ENCODE assay signal across 2 cellular contexts in genomic region chr20:10432079-10432478, GRCh38.
TF ChIP-seq lines count a peak whose summit lies in the region.

No MANE protein-coding gene starts in this region.

TF ChIP-seq in HepG2, 621 proteins besides CTCF, POLR2A, EP300 and RAD21 (continues in another document):
- TF ChIP-seq SIX4 (CRISPR knock-in tag; IDR thresholded peaks at IDR 0.05) (no peak), RBFOX2 (IDR thresholded peaks at IDR 0.05; ENCODE audit: low read depth, low read length) (peak; percentile 22; the same call in 1 of the 2 replicates), ZNF674 (CRISPR knock-in tag; IDR thresholded peaks at IDR 0.05; ENCODE audit: low read depth) (no peak), TRIM24 (CRISPR knock-in tag; IDR thresholded peaks at IDR 0.05) (no peak), YY1 (IDR thresholded peaks at IDR 0.05; ENCODE audit: insufficient read depth, insufficient replicate concordance, low read depth, low read length) (no peak), ELF1 (CRISPR knock-in tag; IDR thresholded peaks at IDR 0.05) (0 out of 2 replicates have a peak, but pooled peaks have one; percentile 9), ZSCAN9 (CRISPR knock-in tag; IDR thresholded peaks at IDR 0.05; ENCODE audit: borderline replicate concordance) (no peak), TBX2 (CRISPR knock-in tag; IDR thresholded peaks at IDR 0.05; ENCODE audit: borderline replicate concordance) (peak; percentile 56), ZNF501 (CRISPR knock-in tag; IDR thresholded peaks at IDR 0.05) (0 out of 2 replicates have a peak, but pooled peaks have one; percentile 29), SRF (IDR thresholded peaks at IDR 0.05; ENCODE audit: low read depth, low read length) (no peak), ZNF530 (CRISPR knock-in tag; IDR thresholded peaks at IDR 0.05; ENCODE audit: low read depth) (no peak), KDM5B (CRISPR knock-in tag; IDR thresholded peaks at IDR 0.05; ENCODE audit: borderline replicate concordance) (no peak), NFE2L2 (IDR thresholded peaks at IDR 0.05; ENCODE audit: low read length) (no peak), REPIN1 (CRISPR knock-in tag; IDR thresholded peaks at IDR 0.05; ENCODE audit: borderline replicate concordance, low read depth) (no peak), ZNF775 (CRISPR knock-in tag; IDR thresholded peaks at IDR 0.05; ENCODE audit: borderline replicate concordance) (no peak), ZBTB26 (CRISPR knock-in tag; IDR thresholded peaks at IDR 0.05; ENCODE audit: borderline replicate concordance) (no peak), HMG20A (CRISPR knock-in tag; IDR thresholded peaks at IDR 0.05; ENCODE audit: borderline replicate concordance) (no peak), ZNF451 (CRISPR knock-in tag; IDR thresholded peaks at IDR 0.05) (no peak), RBM39 (IDR thresholded peaks at IDR 0.05; ENCODE audit: low read depth, low read length, poor library complexity, severe bottlenecking) (no peak), PBX2 (CRISPR knock-in tag; IDR thresholded peaks at IDR 0.05) (no peak), DMAP1 (CRISPR knock-in tag; IDR thresholded peaks at IDR 0.05) (no peak), ZSCAN21 (CRISPR knock-in tag; IDR thresholded peaks at IDR 0.05; ENCODE audit: borderline replicate concordance) (no peak), KLF11 (CRISPR knock-in tag; IDR thresholded peaks at IDR 0.05) (no peak), RARG (CRISPR knock-in tag; IDR thresholded peaks at IDR 0.05; ENCODE audit: low read depth) (no peak), ADNP (CRISPR knock-in tag; IDR thresholded peaks at IDR 0.05) (no peak), SMAD9 (CRISPR knock-in tag; IDR thresholded peaks at IDR 0.05) (no peak), ZBTB4 (CRISPR knock-in tag; IDR thresholded peaks at IDR 0.05; ENCODE audit: borderline replicate concordance) (no peak), ZNF558 (CRISPR knock-in tag; IDR thresholded peaks at IDR 0.05; ENCODE audit: borderline replicate concordance) (no peak), ATF1 (CRISPR knock-in tag; IDR thresholded peaks at IDR 0.05) (no peak), ZNF782 (CRISPR knock-in tag; IDR thresholded peaks at IDR 0.05; ENCODE audit: borderline replicate concordance) (no peak), FUBP1 (CRISPR knock-in tag; IDR thresholded peaks at IDR 0.05; ENCODE audit: borderline replicate concordance) (no peak)

TF ChIP-seq in H1, 55 proteins besides CTCF, POLR2A, EP300 and RAD21:
- TF ChIP-seq TEAD4 (IDR thresholded peaks at IDR 0.05; ENCODE audit: low read depth, low read length) = no peak
- no peak for TF ChIP-seq SIN3A (conservative IDR thresholded peaks at IDR 0.05 in 1 of 2, IDR thresholded peaks at IDR 0.05 in 1 of 2; ENCODE audit: low read depth in 1 of 2, low read length in 2 of 2)
- TF ChIP-seq SUZ12 (IDR thresholded peaks at IDR 0.05; ENCODE audit: low read length) = no peak
- TF ChIP-seq ATF2 (IDR thresholded peaks at IDR 0.05; ENCODE audit: low read length) = no peak
- no peak for TF ChIP-seq BCL11A (IDR thresholded peaks at IDR 0.05; ENCODE audit: low read depth in 2 of 2, low read length in 2 of 2)
- TF ChIP-seq CHD7 (IDR thresholded peaks at IDR 0.05; ENCODE audit: insufficient replicate concordance, low read length) = no peak
- TF ChIP-seq KDM1A (IDR thresholded peaks at IDR 0.05; ENCODE audit: borderline replicate concordance, low read length) = no peak
- TF ChIP-seq POU5F1 (IDR thresholded peaks at IDR 0.05; ENCODE audit: low read depth, low read length) = no peak
- no peak for TF ChIP-seq CHD1 (IDR thresholded peaks at IDR 0.05; ENCODE audit: low read depth, low read length)
- TF ChIP-seq RBBP5 (IDR thresholded peaks at IDR 0.05; ENCODE audit: borderline replicate concordance, low read depth, low read length) = no peak
- no peak for TF ChIP-seq TBP (IDR thresholded peaks at IDR 0.05; ENCODE audit: low read depth, low read length)
- no peak for TF ChIP-seq JUND (IDR thresholded peaks at IDR 0.05; ENCODE audit: low read length)
- TF ChIP-seq RNF2 (IDR thresholded peaks at IDR 0.05; ENCODE audit: borderline replicate concordance, low read depth, low read length, missing control alignments, poor library complexity, severe bottlenecking) = no peak
- TF ChIP-seq EGR1 (IDR thresholded peaks at IDR 0.05; ENCODE audit: borderline replicate concordance, low read depth, low read length) = no peak
